In the genomic region with DNA sequence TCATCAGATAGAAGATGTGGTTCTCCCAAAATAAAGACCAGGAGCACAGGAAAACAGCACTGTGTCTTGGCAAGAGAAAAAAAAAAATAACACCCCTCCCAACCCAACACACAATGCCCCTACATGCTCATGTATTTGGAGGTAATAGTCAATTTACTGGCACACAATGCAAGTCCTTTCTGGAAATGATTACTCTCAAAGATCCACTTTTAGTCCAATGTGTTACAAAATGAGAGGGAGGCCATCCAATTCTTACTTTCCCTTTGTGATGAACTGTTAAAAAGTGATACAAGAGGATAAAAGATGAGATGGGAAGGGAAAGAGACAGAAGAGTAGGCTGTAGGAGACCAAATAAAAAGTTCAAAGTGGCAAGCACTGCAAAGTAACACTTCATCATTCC, we compare ENCODE assay signal across 9 cellular contexts.
"Had no signal": no experiment of that assay in that cellular context is flagged by ENCODE, and none has a peak within 500 bp of the region (broad histone marks: within the 10 kb centered on the region; RNA-seq: fewer than 3 reads in every experiment).

No MANE protein-coding gene starts in this region.

- H3K27ac ChIP-seq: GM23248, HL-60 had no signal

- H3K4me1 ChIP-seq: HAP-1 had no signal

- H3K4me1 Mint-ChIP-seq: IgD-negative memory B cell had no signal

- H3K27ac Mint-ChIP-seq: IgD-negative memory B cell had no signal

- DNase-seq: GM23248, GOT3, H7, KBM-7 had no signal

- H3K9me3 ChIP-seq: HAP-1 had no signal

- H3K27me3 Mint-ChIP-seq: IgD-negative memory B cell had no signal

- H3K36me3 ChIP-seq: HAP-1 had no signal

- H3K4me3 ChIP-seq: GM23248, HAP-1 had no signal

- H3K4me3 Mint-ChIP-seq: IgD-negative memory B cell had no signal

- ATAC-seq: HCT116, HepG2 had no signal

- H3K9me3 Mint-ChIP-seq: IgD-negative memory B cell had no signal

- H3K36me3 Mint-ChIP-seq: IgD-negative memory B cell had no signal
